Comparison of ENCODE assay signal across 1 cellular context in the genomic region with DNA sequence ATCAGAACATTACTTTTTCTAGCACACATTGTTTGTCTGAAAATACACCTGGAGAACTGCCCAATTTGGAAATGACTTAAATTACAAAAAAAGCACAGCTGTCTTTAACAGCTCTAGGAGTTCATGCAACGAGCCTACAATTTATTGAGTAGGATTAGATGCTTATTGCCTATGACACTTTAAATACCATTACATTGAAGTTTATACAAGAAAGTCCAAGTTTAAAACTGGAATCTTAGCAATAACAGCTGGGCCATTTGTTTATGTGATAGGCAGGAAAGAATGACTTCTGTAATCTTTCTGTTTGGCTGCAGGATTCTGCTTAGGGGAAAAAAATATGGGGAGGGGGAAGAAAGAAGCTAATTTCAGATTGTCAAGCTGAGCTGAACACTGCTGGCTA.
TF ChIP-seq lines count a peak whose summit lies in the region.

No MANE protein-coding gene starts in this region.

TF ChIP-seq in H1, 55 proteins besides CTCF, POLR2A, EP300 and RAD21:
- no peak for TF ChIP-seq YY1 (IDR thresholded peaks at IDR 0.05; ENCODE audit: low read depth, low read length)
- no peak for TF ChIP-seq GTF2F1 (IDR thresholded peaks at IDR 0.05; ENCODE audit: borderline replicate concordance, low read depth, low read length)
- TF ChIP-seq RXRA (IDR thresholded peaks at IDR 0.05; ENCODE audit: insufficient read depth, low read depth, low read length): no peak
TF ChIP-seq in H1: peak in this region for 0.
